In the genomic region with DNA sequence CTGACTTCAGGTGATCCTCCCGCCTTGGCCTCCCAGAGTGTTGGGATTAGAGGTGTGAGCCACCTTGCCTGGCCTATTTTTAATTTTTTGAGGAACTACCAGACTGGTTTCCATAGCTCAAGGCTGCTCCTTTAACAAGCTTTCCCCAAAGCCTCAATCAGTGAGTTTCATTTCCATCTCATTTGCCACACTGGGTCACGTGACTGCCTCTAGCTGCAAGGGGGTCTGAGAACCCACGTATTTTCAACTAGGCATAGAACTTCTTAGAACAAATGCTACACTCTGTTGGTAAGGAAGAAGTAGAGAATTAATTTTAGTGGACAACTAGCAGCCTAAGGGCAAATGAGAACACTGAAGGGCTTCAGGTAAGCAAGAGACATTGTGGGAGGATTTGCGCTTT, we compare ENCODE assay signal across 1 cellular context.
A peak's percentile ranks its signal among the peaks of the same experiment; 100 is the strongest.
TF ChIP-seq lines count a peak whose summit lies in the region.

No MANE protein-coding gene starts in this region.

TF ChIP-seq in H1, 55 proteins besides CTCF, POLR2A, EP300 and RAD21:
- TF ChIP-seq, protein P1, sequence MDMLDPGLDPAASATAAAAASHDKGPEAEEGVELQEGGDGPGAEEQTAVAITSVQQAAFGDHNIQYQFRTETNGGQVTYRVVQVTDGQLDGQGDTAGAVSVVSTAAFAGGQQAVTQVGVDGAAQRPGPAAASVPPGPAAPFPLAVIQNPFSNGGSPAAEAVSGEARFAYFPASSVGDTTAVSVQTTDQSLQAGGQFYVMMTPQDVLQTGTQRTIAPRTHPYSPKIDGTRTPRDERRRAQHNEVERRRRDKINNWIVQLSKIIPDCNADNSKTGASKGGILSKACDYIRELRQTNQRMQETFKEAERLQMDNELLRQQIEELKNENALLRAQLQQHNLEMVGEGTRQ (IDR thresholded peaks at IDR 0.05; ENCODE audit: low read length) = peak; percentile 16; the same call in 1 of the 2 replicates
- TF ChIP-seq EZH2 (IDR thresholded peaks at IDR 0.05; ENCODE audit: low read depth, low read length, severe bottlenecking) (no peak), FOSL1 (IDR thresholded peaks at IDR 0.05; ENCODE audit: insufficient read depth, low read depth, low read length) (no peak), ZNF274 (IDR thresholded peaks at IDR 0.05; ENCODE audit: borderline replicate concordance, extremely low read depth, low read length) (no peak), CEBPB (IDR thresholded peaks at IDR 0.05; ENCODE audit: low read depth, low read length) (no peak), GTF2F1 (IDR thresholded peaks at IDR 0.05; ENCODE audit: borderline replicate concordance, low read depth, low read length) (no peak)
TF ChIP-seq in H1: peak in this region for 1.
